Comparison of ENCODE assay signal across 1 cellular context in genomic region chr19:48715681-48716171, GRCh38.
A peak's percentile ranks its signal among the peaks of the same experiment; 100 is the strongest.
TF ChIP-seq lines count a peak whose summit lies in the region.

No MANE protein-coding gene starts in this region.

TF ChIP-seq in HepG2, 621 proteins besides CTCF, POLR2A, EP300 and RAD21 (continued from another document):
- TF ChIP-seq ZNF740 (CRISPR knock-in tag; IDR thresholded peaks at IDR 0.05) (peak; percentile 74; the same call in 1 of the 2 replicates), HOXA3 (CRISPR knock-in tag; IDR thresholded peaks at IDR 0.05) (0 out of 2 replicates have a peak, but pooled peaks have one; percentile 8), AGO2 (optimal IDR thresholded peaks at IDR 0.05; ENCODE audit: low read depth, low read length) (peak; percentile 64), PHF8 (CRISPR knock-in tag; IDR thresholded peaks at IDR 0.05) (peak; percentile 37), CEBPG (CRISPR knock-in tag; IDR thresholded peaks at IDR 0.05) (no peak), ZNF816 (CRISPR knock-in tag; IDR thresholded peaks at IDR 0.05; ENCODE audit: borderline replicate concordance) (no peak), WIZ (CRISPR knock-in tag; IDR thresholded peaks at IDR 0.05) (peak; percentile 37; the same call in 1 of the 2 replicates), HMGXB3 (CRISPR knock-in tag; IDR thresholded peaks at IDR 0.05; ENCODE audit: borderline replicate concordance) (no peak), EZH2 (conservative IDR thresholded peaks at IDR 0.05; ENCODE audit: low read depth, low read length) (no peak), FOXO4 (CRISPR knock-in tag; conservative IDR thresholded peaks at IDR 0.05) (no peak), TIGD3 (CRISPR knock-in tag; IDR thresholded peaks at IDR 0.05; ENCODE audit: borderline replicate concordance) (no peak), ZNF83 (CRISPR knock-in tag; IDR thresholded peaks at IDR 0.05; ENCODE audit: borderline replicate concordance) (no peak), SIN3A (IDR thresholded peaks at IDR 0.05; ENCODE audit: borderline replicate concordance, low read depth, low read length) (no peak), ZNF552 (CRISPR knock-in tag; IDR thresholded peaks at IDR 0.05; ENCODE audit: borderline replicate concordance) (no peak), ZNF788 (CRISPR knock-in tag; IDR thresholded peaks at IDR 0.05; ENCODE audit: borderline replicate concordance) (no peak), IKZF4 (CRISPR knock-in tag; IDR thresholded peaks at IDR 0.05; ENCODE audit: borderline replicate concordance, low read depth, not compliant biosample characterization) (no peak), ZNF451 (CRISPR knock-in tag; IDR thresholded peaks at IDR 0.05) (0 out of 2 replicates have a peak, but pooled peaks have one; percentile 6), SMAD1 (CRISPR knock-in tag; IDR thresholded peaks at IDR 0.05; ENCODE audit: borderline replicate concordance, low read depth) (no peak), FOXP4 (CRISPR knock-in tag; IDR thresholded peaks at IDR 0.05) (no peak), ZBTB46 (CRISPR knock-in tag; IDR thresholded peaks at IDR 0.05; ENCODE audit: borderline replicate concordance) (no peak), TARDBP (CRISPR knock-in tag; IDR thresholded peaks at IDR 0.05) (0 out of 2 replicates have a peak, but pooled peaks have one; percentile 29), PATZ1 (CRISPR knock-in tag; IDR thresholded peaks at IDR 0.05) (0 out of 2 replicates have a peak, but pooled peaks have one; percentile 6), CENPT (CRISPR knock-in tag; IDR thresholded peaks at IDR 0.05; ENCODE audit: low read depth) (no peak), KMT2A (CRISPR knock-in tag; IDR thresholded peaks at IDR 0.05) (no peak), MYC (CRISPR knock-in tag; IDR thresholded peaks at IDR 0.05; ENCODE audit: borderline replicate concordance) (peak; percentile 21; the same call in 1 of the 2 replicates), ZNF841 (CRISPR knock-in tag; IDR thresholded peaks at IDR 0.05; ENCODE audit: borderline replicate concordance) (no peak), ZFP91 (CRISPR knock-in tag; IDR thresholded peaks at IDR 0.05; ENCODE audit: borderline replicate concordance) (peak; percentile 18; the same call in 1 of the 2 replicates)
TF ChIP-seq in HepG2: peak in this region for 18.
